In the genomic region with DNA sequence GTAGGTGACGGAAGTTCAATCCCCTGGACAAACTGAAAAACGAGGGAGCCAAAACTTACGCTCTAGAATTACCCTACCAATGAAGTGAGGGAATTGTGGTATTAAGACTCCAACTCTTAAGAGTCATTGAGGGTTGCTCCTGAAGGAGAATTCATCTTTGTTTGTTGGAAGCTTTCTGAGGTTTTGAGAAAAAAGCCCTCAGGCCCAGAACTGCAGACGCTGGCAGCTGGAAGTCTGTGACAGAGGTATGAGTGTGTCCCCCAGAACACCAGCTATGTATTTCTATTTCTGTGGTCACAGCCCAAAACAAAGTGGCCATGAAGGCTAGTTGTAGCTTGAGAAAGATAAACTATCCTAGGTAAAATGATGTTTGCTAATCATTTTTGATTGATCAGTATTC, we compare ENCODE assay signal across 19 cellular contexts.
DNase-seq lines count a peak whose midpoint lies in the region; FAIRE-seq and TF ChIP-seq lines count a peak whose summit lies in the region.
"Had no signal": no experiment of that assay in that cellular context is flagged by ENCODE, and none has a peak within 500 bp of the region (broad histone marks: within the 10 kb centered on the region; RNA-seq: fewer than 3 reads in every experiment).

No MANE protein-coding gene starts in this region.

- H3K27ac ChIP-seq in H1 (ENCODE audit: low read depth, low read length), result no peak overlapping the region
- peak overlapping the region; percentile 49 for H3K27ac ChIP-seq in smooth muscle cell (ENCODE audit: low read depth)
- H3K27ac ChIP-seq: BLaER1 had no signal

- DNase-seq in EL (peak; percentile 26), LHCN-M2 (ENCODE audit: low read depth) (peak; percentile 50), H1 (ENCODE audit: low read depth in 1 of 2, low spot score in 2 of 2) (no peak), smooth muscle cell (lab: John Stamatoyannopoulos, UW; ENCODE audit: unreplicated experiment) (no peak), SIG-M5 (lab: John Stamatoyannopoulos, UW) (no peak), NCI-H1436 treated with DMSO at 0.1 percent for 48 hours (lab: John Stamatoyannopoulos, UW) (no peak)
- no peak for DNase-seq in activated T-cell treated with anti-CD3 and anti-CD28 coated beads, Interleukin-2, amount 50 U/mL, for 1 hour
- DNase-seq: CD4-positive, alpha-beta memory T cell; DMS153; GOT3; Karpas-422; MM.1S; NCI-H1048; NCI-H1417 treated with DMSO at 0.1 percent for 48 hours; NCI-H1930; NCI-H2227 treated with DMSO at 0.1 percent for 48 hours; NCI-H510A; T-helper 1 cell had no signal

- H3K36me3 ChIP-seq in H1 (ENCODE audit: control insufficient read depth in 2 of 4, insufficient read depth in 4 of 4, low read length in 3 of 4), result no peaks in the 10 kb centered on the region
- no peaks in the 10 kb centered on the region for H3K36me3 ChIP-seq in smooth muscle cell (ENCODE audit: low read depth)
- H3K36me3 ChIP-seq: BLaER1 had no signal

- WGBS in H1 (ENCODE audit: extremely low coverage in 1 of 2, insufficient coverage in 1 of 2, insufficient read length in 1 of 2, insufficient replicate concordance in 2 of 2, low coverage in 1 of 2, low lambda C conversion rate in 2 of 2, missing lambda C conversion rate in 1 of 2), 2 experiments, result 73% methylated on average over 4 of the region's 4 CpGs; no CpG with 5 or more reads in 1 of the 2 experiments
- WGBS in smooth muscle cell (ENCODE audit: low lambda C conversion rate), result 62% methylated on average over 4 of the region's 4 CpGs

- H3K9me3 ChIP-seq in H1 (ENCODE audit: insufficient read depth in 2 of 2, low read depth in 1 of 2, low read length in 1 of 2), result no peaks in the 10 kb centered on the region
- H3K9me3 ChIP-seq in smooth muscle cell (replicated peaks; ENCODE audit: low read depth), result no peaks in the 10 kb centered on the region
- H3K9me3 ChIP-seq: BLaER1 had no signal

- H4K91ac ChIP-seq in H1 (replicated peaks; ENCODE audit: insufficient read length, low read length), result no peak overlapping the region

- H2BK12ac ChIP-seq in H1 (ENCODE audit: low read depth, low read length), result no peak overlapping the region

- no peak overlapping the region for H3K14ac ChIP-seq in H1 (ENCODE audit: insufficient read length)

- H3K4me1 ChIP-seq in H1 (replicated peaks in 1 of 4; ENCODE audit: control insufficient read depth in 3 of 4, insufficient read depth in 4 of 4, low read length in 3 of 4) (no peaks in the 10 kb centered on the region), smooth muscle cell (ENCODE audit: low read depth) (peaks cover 16% of the 10 kb centered on the region)
- H3K4me1 ChIP-seq: BLaER1 had no signal

- no peak overlapping the region for H2BK15ac ChIP-seq in H1 (ENCODE audit: low read length)

- no peaks in the 10 kb centered on the region for H3K79me2 ChIP-seq in H1 (ENCODE audit: control insufficient read depth in 1 of 2, insufficient read depth in 2 of 2, low read length in 2 of 2)
- no peaks in the 10 kb centered on the region for H3K79me2 ChIP-seq in smooth muscle cell (ENCODE audit: low read depth)

- no peak overlapping the region for H2BK20ac ChIP-seq in H1 (ENCODE audit: low read length)

- H3K4me3 ChIP-seq in H1 (ENCODE audit: extremely low read depth in 1 of 4, insufficient read depth in 2 of 4, low read depth in 3 of 4, low read length in 4 of 4) (no peak overlapping the region), smooth muscle cell (no peak overlapping the region)
- H3K4me3 ChIP-seq: BLaER1 had no signal

- no peaks in the 10 kb centered on the region for H3F3A ChIP-seq in smooth muscle cell (ENCODE audit: low read depth)

- no peak for FAIRE-seq in H1 (lab: Jason Lieb, UNC)

- H2AK5ac ChIP-seq in H1 (ENCODE audit: low read depth, low read length), result no peak overlapping the region

- no peak overlapping the region for H3K23ac ChIP-seq in H1 (ENCODE audit: insufficient read length)

- no peak overlapping the region for H4K8ac ChIP-seq in H1 (ENCODE audit: extremely low read depth, insufficient read depth, low read length)

- no peak overlapping the region for H3K56ac ChIP-seq in H1 (replicated peaks; ENCODE audit: insufficient read length, low read depth, low read length)

- no peak overlapping the region for H3K4ac ChIP-seq in H1 (replicated peaks; ENCODE audit: insufficient read length, low read depth, low read length)

- no peak overlapping the region for H2BK120ac ChIP-seq in H1 (replicated peaks; ENCODE audit: low read depth, low read length)

- H3K27me3 ChIP-seq in H1 (replicated peaks in 1 of 4; ENCODE audit: control insufficient read depth in 3 of 4, extremely low read depth in 1 of 4, insufficient read depth in 3 of 4, low read length in 3 of 4) (no peaks in the 10 kb centered on the region), smooth muscle cell (ENCODE audit: low read depth) (no peaks in the 10 kb centered on the region)
- H3K27me3 ChIP-seq: BLaER1 had no signal

- no peaks in the 10 kb centered on the region; the same call in 1 of the 2 replicates for H3K23me2 ChIP-seq in H1 (ENCODE audit: low read depth, low read length)

- H4K20me1 ChIP-seq in H1 (replicated peaks in 1 of 2; ENCODE audit: control insufficient read depth in 1 of 2, insufficient read depth in 2 of 2, low read length in 2 of 2) (no peaks in the 10 kb centered on the region), smooth muscle cell (ENCODE audit: low read depth) (no peaks in the 10 kb centered on the region)
- H4K20me1 ChIP-seq: BLaER1 had no signal

- TF ChIP-seq RAD21 in H1 (IDR thresholded peaks at IDR 0.05 in 1 of 2, conservative IDR thresholded peaks at IDR 0.05 in 1 of 2; ENCODE audit: low read depth in 2 of 2, low read length in 2 of 2), result no peak

- H3K9ac ChIP-seq in H1 (replicated peaks in 1 of 4; ENCODE audit: extremely low read depth in 1 of 4, low read depth in 3 of 4, low read length in 3 of 4) (no peak overlapping the region), smooth muscle cell (ENCODE audit: low read depth) (no peak overlapping the region)
- H3K9ac ChIP-seq: BLaER1 had no signal

- TF ChIP-seq POLR2A in H1 (IDR thresholded peaks at IDR 0.05; ENCODE audit: control extremely low read depth in 1 of 2, low read depth in 2 of 2, low read length in 2 of 2), result no peak

- H2BK5ac ChIP-seq in H1 (ENCODE audit: low read depth, low read length), result no peak overlapping the region

- no peaks in the 10 kb centered on the region for H3K79me1 ChIP-seq in H1 (ENCODE audit: low read depth, low read length)

- no peak for TF ChIP-seq CTCF in H1 (IDR thresholded peaks at IDR 0.05; ENCODE audit: control extremely low read depth in 1 of 3, insufficient read depth in 1 of 3, low read depth in 1 of 3, low read length in 3 of 3)
- no peak for TF ChIP-seq CTCF in smooth muscle cell (IDR thresholded peaks at IDR 0.05; ENCODE audit: borderline replicate concordance, insufficient read depth, poor library complexity, severe bottlenecking)

- no peak for TF ChIP-seq EP300 in H1 (IDR thresholded peaks at IDR 0.05; ENCODE audit: borderline replicate concordance in 1 of 2, low read depth in 2 of 2, low read length in 2 of 2)

- CTCF ChIA-PET in H1 (lab: Charles Lee; ENCODE audit: partially characterized antibody), result interaction anchor here (0.6 kb wide), 1 partner anchor 809 kb away, joined by 4 read pairs; no protein-coding TSS in a partner anchor

- no peak overlapping the region for H3K18ac ChIP-seq in H1 (ENCODE audit: extremely low read depth, low read length)

- POLR2A ChIA-PET in H1 (lab: Charles Lee; ENCODE audit: partially characterized antibody), result no interaction called here

- H4K5ac ChIP-seq in H1 (ENCODE audit: insufficient read length, low read depth, low read length), result no peak overlapping the region

- no peak overlapping the region for H3K4me2 ChIP-seq in H1 (ENCODE audit: insufficient read depth in 1 of 2, low read depth in 2 of 2, low read length in 2 of 2)
- H3K4me2 ChIP-seq in smooth muscle cell, result no peak overlapping the region
- H3K4me2 ChIP-seq: BLaER1 had no signal

- H2AFZ ChIP-seq in H1 (ENCODE audit: low read length), result peak overlapping the region; percentile 67; the same call in 1 of the 2 replicates
- H2AFZ ChIP-seq in smooth muscle cell (ENCODE audit: low read depth), result no peak overlapping the region

TF ChIP-seq in H1, 55 proteins besides CTCF, POLR2A, EP300 and RAD21:
- no peak for TF ChIP-seq CEBPB (IDR thresholded peaks at IDR 0.05; ENCODE audit: low read depth, low read length)
- no peak for TF ChIP-seq CBX8 (IDR thresholded peaks at IDR 0.05; ENCODE audit: borderline replicate concordance, low read depth, low read length)
- no peak for TF ChIP-seq BCL11A (IDR thresholded peaks at IDR 0.05; ENCODE audit: low read depth in 2 of 2, low read length in 2 of 2)
- TF ChIP-seq CREB1 (IDR thresholded peaks at IDR 0.05), result no peak
- TF ChIP-seq POLR2AphosphoS5 (IDR thresholded peaks at IDR 0.05; ENCODE audit: low read depth, low read length), result no peak
- TF ChIP-seq NRF1 (IDR thresholded peaks at IDR 0.05; ENCODE audit: low read depth, low read length), result no peak
- no peak for TF ChIP-seq SP1 (IDR thresholded peaks at IDR 0.05; ENCODE audit: low read depth, low read length)
- TF ChIP-seq TEAD4 (IDR thresholded peaks at IDR 0.05; ENCODE audit: low read depth, low read length), result no peak
- no peak for TF ChIP-seq SUZ12 (IDR thresholded peaks at IDR 0.05; ENCODE audit: low read length)
- no peak for TF ChIP-seq GABPA (IDR thresholded peaks at IDR 0.05; ENCODE audit: borderline replicate concordance, insufficient read depth, low read length)
- no peak for TF ChIP-seq SP2 (IDR thresholded peaks at IDR 0.05; ENCODE audit: low read length)
- no peak for TF ChIP-seq CBX5 (IDR thresholded peaks at IDR 0.05; ENCODE audit: low read depth, low read length)
- no peak for TF ChIP-seq NANOG (IDR thresholded peaks at IDR 0.05; ENCODE audit: insufficient read depth, low read depth, low read length, poor library complexity, severe bottlenecking)
- TF ChIP-seq SAP30 (IDR thresholded peaks at IDR 0.05; ENCODE audit: insufficient read depth, insufficient replicate concordance, low read length), result no peak
- TF ChIP-seq EGR1 (IDR thresholded peaks at IDR 0.05; ENCODE audit: borderline replicate concordance, low read depth, low read length), result no peak
- no peak for TF ChIP-seq CTBP2 (IDR thresholded peaks at IDR 0.05; ENCODE audit: borderline replicate concordance, insufficient read depth, insufficient read length, low read length)
- TF ChIP-seq POU5F1 (IDR thresholded peaks at IDR 0.05; ENCODE audit: low read depth, low read length), result no peak
- TF ChIP-seq CHD2 (IDR thresholded peaks at IDR 0.05; ENCODE audit: low read length), result no peak
- TF ChIP-seq CHD1 (IDR thresholded peaks at IDR 0.05; ENCODE audit: low read depth, low read length), result no peak
- no peak for TF ChIP-seq RBBP5 (IDR thresholded peaks at IDR 0.05; ENCODE audit: borderline replicate concordance, low read depth, low read length)

Comparison
In these comparisons a context has a peak if more than half of its experiments do, and no peak if none do; other contexts are left out.
1. DNase-seq: peak in EL (single experiment) and LHCN-M2 (single experiment); none in H1 (0 of 2), smooth muscle cell (single experiment), SIG-M5 (single experiment), NCI-H1436 treated with DMSO at 0.1 percent for 48 hours (single experiment) and activated T-cell treated with anti-CD3 and anti-CD28 coated beads, Interleukin-2, amount 50 U/mL, for 1 hour (single experiment).